ENCODE assay signal across 8 cellular contexts in genomic region chr12:106345739-106346138, GRCh38. TPM values are rescaled to one million over a fixed set of nuclear protein-coding genes. Genes with fewer than 3 reads are reported as not detected.
DNase-seq lines count a peak whose midpoint lies in the region; ATAC-seq and TF ChIP-seq lines count a peak whose summit lies in the region.

No MANE protein-coding gene starts in this region.

- TF ChIP-seq RAD21 in SK-N-SH (IDR thresholded peaks at IDR 0.05; ENCODE audit: low read length) = peak; percentile 61

- CTCF ChIA-PET in SK-N-SH (lab: Yijun Ruan, JAX) = interaction anchor here (0.6 to 2.2 kb wide), 7 partner anchors 11 to 1648 kb away, joined by 3 to 15 read pairs (median 7); partner anchors contain the start of genes POLR3B and TCP11L2

- H2AK5ac ChIP-seq in trophoblast cell (ENCODE audit: low read length) = no peak overlapping the region

- H3K9me3 ChIP-seq in SK-N-SH (no peaks in the 10 kb centered on the region), trophoblast cell (ENCODE audit: insufficient read depth, low read depth, low read length) (no peaks in the 10 kb centered on the region)

- no peak overlapping the region for H3K4me3 ChIP-seq in SK-N-SH (ENCODE audit: low read depth in 2 of 2, low read length in 1 of 2)
- no peak overlapping the region for H3K4me3 ChIP-seq in fibroblast of villous mesenchyme (ENCODE audit: low read depth, low read length)
- no peak overlapping the region for H3K4me3 ChIP-seq in trophoblast cell (ENCODE audit: low read depth, low read length)

- no peak overlapping the region for H3K23ac ChIP-seq in trophoblast cell (ENCODE audit: low read length)

- H3K79me2 ChIP-seq in SK-N-SH (ENCODE audit: insufficient read depth) (no peaks in the 10 kb centered on the region), trophoblast cell (ENCODE audit: control insufficient read depth, insufficient read depth, low read length, poor library complexity) (no peaks in the 10 kb centered on the region)

- no peak for TF ChIP-seq EP300 in SK-N-SH (IDR thresholded peaks at IDR 0.05; ENCODE audit: borderline replicate concordance in 1 of 2, low read depth in 1 of 2, low read length in 1 of 2)

- H3K27ac ChIP-seq in SK-N-SH (ENCODE audit: low read depth in 2 of 2, low read length in 1 of 2) (no peak overlapping the region), trophoblast cell (ENCODE audit: low read depth, low read length) (no peak overlapping the region)

- H3K36me3 ChIP-seq in SK-N-SH (replicated peaks in 1 of 2; ENCODE audit: control insufficient read depth in 1 of 2, insufficient read depth in 2 of 2, low read length in 1 of 2) (peaks cover 5 to 9% of the 10 kb centered on the region in 2 experiments), trophoblast cell (ENCODE audit: control insufficient read depth in 1 of 2, insufficient read depth in 2 of 2, low read length in 2 of 2) (no peaks in the 10 kb centered on the region)

- H2AFZ ChIP-seq in SK-N-SH (ENCODE audit: low read depth) (no peak overlapping the region), trophoblast cell (ENCODE audit: insufficient read depth, low read length, poor library complexity) (no peak overlapping the region)

- H3K79me1 ChIP-seq in trophoblast cell (ENCODE audit: low read length) = no peaks in the 10 kb centered on the region

- no peak overlapping the region for H3K14ac ChIP-seq in trophoblast cell (ENCODE audit: low read length)

- no peak overlapping the region for H3K18ac ChIP-seq in trophoblast cell (ENCODE audit: low read length)

- H4K8ac ChIP-seq in trophoblast cell (ENCODE audit: low read depth, low read length) = no peak overlapping the region

- no peak overlapping the region for H2BK120ac ChIP-seq in trophoblast cell (ENCODE audit: insufficient read depth, low read length, poor library complexity)

- H2BK12ac ChIP-seq in trophoblast cell (ENCODE audit: low read length) = no peak overlapping the region

- H4K12ac ChIP-seq in trophoblast cell (ENCODE audit: low read depth, low read length) = no peak overlapping the region

- H3K9me2 ChIP-seq in SK-N-SH = no peaks in the 10 kb centered on the region

- ATAC-seq in GM18858 (IDR thresholded peaks at IDR 0.05; ENCODE audit: unreplicated experiment) (no peak), HG03139 (IDR thresholded peaks at IDR 0.05; ENCODE audit: unreplicated experiment) (no peak)

- peaks cover 4 to 6% of the 10 kb centered on the region in 2 experiments; a peak in 3 of 4 replicates for H3K4me1 ChIP-seq in SK-N-SH (ENCODE audit: control insufficient read depth in 1 of 2, insufficient read depth in 2 of 2, low read depth in 1 of 2, low read length in 1 of 2)
- H3K4me1 ChIP-seq in trophoblast cell (ENCODE audit: control insufficient read depth in 1 of 2, insufficient read depth in 2 of 2, low read length in 2 of 2) = no peaks in the 10 kb centered on the region

- no peak overlapping the region for H4K91ac ChIP-seq in trophoblast cell (ENCODE audit: low read depth, low read length)

- no peaks in the 10 kb centered on the region for H4K20me1 ChIP-seq in SK-N-SH (ENCODE audit: insufficient read depth)

- no peak overlapping the region for H3K4me2 ChIP-seq in SK-N-SH
- H3K4me2 ChIP-seq in trophoblast cell (ENCODE audit: low read length) = no peak overlapping the region

- peak; percentile 42 for TF ChIP-seq CTCF in SK-N-SH (IDR thresholded peaks at IDR 0.05)
- peak; percentile 65 for TF ChIP-seq CTCF in fibroblast of villous mesenchyme (IDR thresholded peaks at IDR 0.05; ENCODE audit: insufficient read depth, low read depth, low read length)

- no peaks in the 10 kb centered on the region for H3K27me3 ChIP-seq in SK-N-SH (ENCODE audit: insufficient read depth)
- no peaks in the 10 kb centered on the region for H3K27me3 ChIP-seq in trophoblast cell (ENCODE audit: insufficient read depth, low read length)

- H3F3A ChIP-seq in SK-N-SH (replicated peaks; ENCODE audit: insufficient read depth) = peaks cover 10% of the 10 kb centered on the region

- POLR2A ChIA-PET in SK-N-SH (lab: Yijun Ruan, JAX) = no interaction called here

- WGBS in SK-N-SH (ENCODE audit: low lambda C conversion rate) = 86% methylated on average over 5 of the region's 5 CpGs
- no CpG with 5 or more reads among the region's 5 CpGs for WGBS in trophoblast cell (ENCODE audit: extremely low coverage, insufficient coverage, insufficient read length)

- no peak overlapping the region for H2BK5ac ChIP-seq in trophoblast cell (ENCODE audit: low read depth, low read length, poor library complexity)

- H3K9ac ChIP-seq in SK-N-SH (no peak overlapping the region), trophoblast cell (ENCODE audit: low read length) (no peak overlapping the region)

- DNase-seq in AG08395 (ENCODE audit: low spot score) (peak; percentile 14), HCEC 1CT (peak; percentile 29), SK-N-SH (peak; percentile 25), fibroblast of villous mesenchyme (ENCODE audit: low read depth) (peak; percentile 69), trophoblast cell (peak; percentile 84), NCI-H128 (lab: John Stamatoyannopoulos, UW; ENCODE audit: unreplicated experiment) (no peak)

- H3K4ac ChIP-seq in trophoblast cell (ENCODE audit: low read depth, low read length) = no peak overlapping the region

TF ChIP-seq in SK-N-SH, 30 proteins besides CTCF, POLR2A, EP300 and RAD21:
- peak; percentile 44; the same call in 1 of the 2 replicates for TF ChIP-seq SMC3 (IDR thresholded peaks at IDR 0.05; ENCODE audit: low read depth, low read length)
- no peak for TF ChIP-seq NFIC (IDR thresholded peaks at IDR 0.05; ENCODE audit: borderline replicate concordance)
TF ChIP-seq in SK-N-SH: peak in this region for 1.

RNA-seq across cellular contexts. Expression of gene POLR3B, which starts 11.8 kb away (rescaled TPM):
- polyA plus RNA-seq in SK-N-SH (2012; rRNA removed) = 3.3 and 3.9 TPM in 2 replicates
- polyA plus RNA-seq in SK-N-SH (2012; cell fraction: cytosol; rRNA removed) = 3.9 TPM in 2 replicates
- polyA plus RNA-seq in SK-N-SH (2012; cell fraction: nucleus; rRNA removed) = 2.8 and 3.9 TPM in 2 replicates
- 15.1 and 16.8 TPM in 2 replicates for total RNA-seq in fibroblast of villous mesenchyme
- polyA plus RNA-seq in trophoblast cell (2013) = 7.4 and 8.5 TPM in 2 replicates

RNA-seq across cellular contexts. Expression of gene TCP11L2, which starts 43.2 kb away (rescaled TPM):
- polyA plus RNA-seq in SK-N-SH (2012; rRNA removed) = 4.0 and 5.5 TPM in 2 replicates
- polyA plus RNA-seq in SK-N-SH (2012; cell fraction: cytosol; rRNA removed) = 3.2 and 3.8 TPM in 2 replicates
- 6.3 and 11.7 TPM in 2 replicates for polyA plus RNA-seq in SK-N-SH (2012; cell fraction: nucleus; rRNA removed)
- total RNA-seq in fibroblast of villous mesenchyme = 25.0 and 30.0 TPM in 2 replicates
- 24.3 and 25.1 TPM in 2 replicates for polyA plus RNA-seq in trophoblast cell (2013)
